8 cellular contexts compared by ENCODE assay signal in genomic region chr7:4973728-4974198, GRCh38. TPM values are rescaled to one million over a fixed set of nuclear protein-coding genes. Genes with fewer than 3 reads are reported as not detected.
A peak's percentile ranks its signal among the peaks of the same experiment; 100 is the strongest.
DNase-seq lines count a peak whose midpoint lies in the region; ATAC-seq and TF ChIP-seq lines count a peak whose summit lies in the region.

No MANE protein-coding gene starts in this region.

- peak; percentile 74 for TF ChIP-seq CTCF in colonic mucosa (IDR thresholded peaks at IDR 0.05)

- H3K4me3 ChIP-seq in BLaER1 (peak overlapping the region; percentile 89), colonic mucosa (peak overlapping the region; percentile 84)

- TF ChIP-seq POLR2A in GM19099 (IDR thresholded peaks at IDR 0.05; ENCODE audit: extremely low read depth, insufficient read length, low read depth) = peak; percentile 81

- ATAC-seq in HG03378 (IDR thresholded peaks at IDR 0.05; ENCODE audit: unreplicated experiment) (peak; percentile 97), left colon (peak; percentile 95)

- peak overlapping the region; percentile 87 for H3K9ac ChIP-seq in BLaER1
- peak overlapping the region; percentile 58 to 83 for H3K9ac ChIP-seq in colonic mucosa (ENCODE audit: low read depth in 2 of 2, low read length in 2 of 2)

- H4K20me1 ChIP-seq in BLaER1 = peaks cover 30% of the 10 kb centered on the region

- H3K27ac ChIP-seq in BLaER1 = peak overlapping the region; percentile 84
- peak overlapping the region; percentile 89 for H3K27ac ChIP-seq in colonic mucosa

- intact Hi-C loops in colonic mucosa (cut with DNase I) = loop anchor here (2.0 kb wide), 1 partner anchor 111 kb away; no protein-coding TSS in a partner anchor
- intact Hi-C loops in left colon (cut with DNase I, micrococcal nuclease) = no loop called here

- H3K36me3 ChIP-seq in BLaER1 = peaks cover 26% of the 10 kb centered on the region
- H3K36me3 ChIP-seq in colonic mucosa = peaks cover 16% of the 10 kb centered on the region

- H3K4me1 ChIP-seq in BLaER1 (peaks cover 15% of the 10 kb centered on the region), colonic mucosa (no peaks in the 10 kb centered on the region)

- H3K4me2 ChIP-seq in BLaER1 = peak overlapping the region; percentile 86

- peak; percentile 90 for DNase-seq in NCI-H460 (ENCODE audit: extremely low read depth, low read depth)
- peak; percentile 96 for DNase-seq in activated CD4-positive, alpha-beta T cell treated with anti-CD3 and anti-CD28 coated beads for 48 hours
- DNase-seq in colonic mucosa = peak; percentile 92
- peak; percentile 85 to 92 for DNase-seq in left colon
- DNase-seq in stimulated activated CD4-positive, alpha-beta T cell treated with anti-CD3 and anti-CD28 coated beads, Interleukin-1b, Interleukin-23, amount 100 ng/mL, for 4 hours (ENCODE audit: low read depth in 2 of 2) = peak; percentile 84 to 93

- H3K9me3 ChIP-seq in BLaER1 (no peaks in the 10 kb centered on the region), colonic mucosa (no peaks in the 10 kb centered on the region)

- no peaks in the 10 kb centered on the region for H3K27me3 ChIP-seq in BLaER1
- no peaks in the 10 kb centered on the region for H3K27me3 ChIP-seq in colonic mucosa

RNA-seq across cellular contexts. Expression of gene MMD2, which starts 14.8 kb away (rescaled TPM):
- total RNA-seq in NCI-H460 (2014; rRNA removed; shearing (Covaris generic)) = not detected in 2 replicates
- not detected in 2 replicates for polyA plus RNA-seq in NCI-H460 (2014; cell fraction: nucleus; rRNA removed)
- total RNA-seq in colonic mucosa = not detected
- not detected for total RNA-seq in left colon

Comparison
In these comparisons a context has a peak if more than half of its experiments do, and no peak if none do; other contexts are left out.
1. Peak in every context shown above with its lines: DNase-seq, ATAC-seq, H3K4me3 ChIP-seq and H3K27ac ChIP-seq.